Comparison of ENCODE assay signal across 15 cellular contexts in the genomic region with DNA sequence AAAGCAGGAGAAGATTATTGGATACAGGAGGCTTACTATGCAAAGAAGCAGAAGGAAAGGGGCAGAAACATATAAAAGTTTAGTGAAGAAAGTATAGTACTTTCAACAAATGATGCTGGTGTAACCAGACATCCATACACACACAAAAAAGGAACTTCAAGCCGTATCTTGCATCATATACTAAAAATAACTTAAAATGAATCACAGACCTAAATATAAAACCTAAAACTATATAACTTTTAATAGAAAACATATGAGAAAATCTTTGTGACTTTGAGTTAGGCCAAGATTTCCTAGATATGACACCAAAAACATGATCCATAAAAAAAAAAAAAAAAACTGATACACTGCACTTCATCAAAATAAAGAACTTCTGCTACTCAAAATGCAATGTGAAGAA. TPM values are rescaled to one million over a fixed set of nuclear protein-coding genes. Genes with fewer than 3 reads are reported as not detected.
DNase-seq lines count a peak whose midpoint lies in the region; ATAC-seq and TF ChIP-seq lines count a peak whose summit lies in the region.
"Had no signal": no experiment of that assay in that cellular context is flagged by ENCODE, and none has a peak within 500 bp of the region (broad histone marks: within the 10 kb centered on the region; RNA-seq: fewer than 3 reads in every experiment).

No MANE protein-coding gene starts in this region.

- no peak overlapping the region for H2AFZ ChIP-seq in OCI-LY7 (ENCODE audit: low read length)

- intact Hi-C loops in activated naive CD4-positive, alpha-beta T cell treated with anti-CD3 and anti-CD28 coated beads for 36 hours (cut with micrococcal nuclease) = no loop called here
- intact Hi-C loops in OCI-LY7 (cut with micrococcal nuclease; ENCODE audit: unreplicated experiment) (no loop called here), posterior cingulate gyrus (cut with DNase I) (no loop called here)

- peaks cover 46% of the 10 kb centered on the region for H3K4me1 Mint-ChIP-seq in activated naive CD4-positive, alpha-beta T cell treated with anti-CD3 and anti-CD28 coated beads for 36 hours (ENCODE audit: low read depth)
- peaks cover 23% of the 10 kb centered on the region for H3K4me1 Mint-ChIP-seq in chondrocyte (ENCODE audit: low read depth)
- H3K4me1 Mint-ChIP-seq in stimulated activated naive B cell treated with anti-CD40 and anti-IgM and Interleukin-4, amounts not matched to agents 10 μg/mL and 1 μg/mL and 100 μg/mL, for 72 hours = peaks cover 41 to 60% of the 10 kb centered on the region in 2 donors
- H3K4me1 Mint-ChIP-seq: endodermal cell had no signal

- CTCF ChIA-PET in activated naive CD4-positive, alpha-beta T cell treated with anti-CD3 and anti-CD28 coated beads for 36 hours (lab: Charles Lee) = interaction anchor here (0.6 to 1.0 kb wide), 3 partner anchors 13 to 1450 kb away, joined by 3 to 4 read pairs (median 3); no protein-coding TSS in a partner anchor
- CTCF ChIA-PET in OCI-LY7 (lab: Charles Lee; ENCODE audit: unreplicated experiment) = no interaction called here

- H3K36me3 ChIP-seq in OCI-LY7 (ENCODE audit: insufficient read depth, low read length) (peaks cover 90% of the 10 kb centered on the region), right atrium auricular region (no peaks in the 10 kb centered on the region)

- H3K4me1 ChIP-seq in OCI-LY7 (ENCODE audit: insufficient read depth, low read length, poor library complexity, severe bottlenecking) (peaks cover 24% of the 10 kb centered on the region), right atrium auricular region (peaks cover 0 to 37% of the 10 kb centered on the region in 2 donors)

- H4K20me1 ChIP-seq in OCI-LY7 (ENCODE audit: insufficient read depth, low read length) = no peaks in the 10 kb centered on the region

- peak overlapping the region; percentile 41 for H3K4me2 ChIP-seq in OCI-LY7 (ENCODE audit: low read length)

- H3K9me3 Mint-ChIP-seq in activated naive CD4-positive, alpha-beta T cell treated with anti-CD3 and anti-CD28 coated beads for 36 hours = no peaks in the 10 kb centered on the region
- peaks cover 2% of the 10 kb centered on the region for H3K9me3 Mint-ChIP-seq in chondrocyte (ENCODE audit: low read depth)
- H3K9me3 Mint-ChIP-seq in stimulated activated naive B cell treated with anti-CD40 and anti-IgM and Interleukin-4, amounts not matched to agents 10 μg/mL and 1 μg/mL and 100 μg/mL, for 72 hours = no peaks in the 10 kb centered on the region
- H3K9me3 Mint-ChIP-seq: type B pancreatic cell had no signal

- H3K4me3 ChIP-seq in OCI-LY7 (ENCODE audit: low read depth, low read length, poor library complexity, severe bottlenecking) (no peak overlapping the region), right atrium auricular region (no peak overlapping the region)

- no peak for TF ChIP-seq CTCF in OCI-LY7 (conservative IDR thresholded peaks at IDR 0.05; ENCODE audit: low read length)
- no peak for TF ChIP-seq CTCF in chondrocyte (IDR thresholded peaks at IDR 0.05)
- no peak for TF ChIP-seq CTCF in right atrium auricular region (IDR thresholded peaks at IDR 0.05)

- DNase-seq in activated naive CD4-positive, alpha-beta T cell treated with anti-CD3 and anti-CD28 coated beads for 36 hours = no peak
- DNase-seq in activated naive CD4-positive, alpha-beta T cell treated with Interleukin-2 at 50 U/mL for 16 hours = no peak
- DNase-seq in OCI-LY7 (ENCODE audit: low spot score) (peak; percentile 13), chondrocyte (ENCODE audit: low spot score) (no peak), right atrium auricular region (ENCODE audit: low spot score) (no peak), posterior cingulate gyrus (no peak), 8988T (no peak)
- DNase-seq in stimulated activated naive B cell treated with anti-CD40 and anti-IgM and Interleukin-4, amounts not matched to agents 10 μg/mL and 1 μg/mL and 100 μg/mL, for 72 hours = no peak
- DNase-seq: activated CD8-positive, alpha-beta memory T cell treated with anti-CD3 and anti-CD28 coated beads, Interleukin-2, amount 50 U/mL, for 4 hours; anterior cingulate cortex; endodermal cell; NCI-H1092; NCI-H446 had no signal

- H3K79me2 ChIP-seq in OCI-LY7 (ENCODE audit: insufficient read depth, low read depth, low read length) = peaks cover 29% of the 10 kb centered on the region; the same call in 1 of the 2 replicates

- ATAC-seq in stimulated activated naive B cell treated with anti-CD40 and anti-IgM and Interleukin-4, amounts not matched to agents 10 μg/mL and 1 μg/mL and 100 μg/mL, for 72 hours (replicated peaks) = peak; percentile 31 to 36
- ATAC-seq: HCT116 had no signal

- H3K27me3 ChIP-seq in right atrium auricular region = no peaks in the 10 kb centered on the region

- H3K4me3 Mint-ChIP-seq in activated naive CD4-positive, alpha-beta T cell treated with anti-CD3 and anti-CD28 coated beads for 36 hours = no peak overlapping the region
- no peak overlapping the region for H3K4me3 Mint-ChIP-seq in chondrocyte (ENCODE audit: unreplicated experiment)
- no peak overlapping the region for H3K4me3 Mint-ChIP-seq in stimulated activated naive B cell treated with anti-CD40 and anti-IgM and Interleukin-4, amounts not matched to agents 10 μg/mL and 1 μg/mL and 100 μg/mL, for 72 hours
- H3K4me3 Mint-ChIP-seq: endodermal cell, type B pancreatic cell had no signal

- peaks cover 33% of the 10 kb centered on the region for H3K36me3 Mint-ChIP-seq in activated naive CD4-positive, alpha-beta T cell treated with anti-CD3 and anti-CD28 coated beads for 36 hours (ENCODE audit: low read depth)
- H3K36me3 Mint-ChIP-seq in chondrocyte (ENCODE audit: low read depth) = peaks cover 22% of the 10 kb centered on the region
- peaks cover 35 to 46% of the 10 kb centered on the region in 2 donors for H3K36me3 Mint-ChIP-seq in stimulated activated naive B cell treated with anti-CD40 and anti-IgM and Interleukin-4, amounts not matched to agents 10 μg/mL and 1 μg/mL and 100 μg/mL, for 72 hours

- H3K9me3 ChIP-seq in OCI-LY7 (ENCODE audit: low read length) (peaks cover 20% of the 10 kb centered on the region), right atrium auricular region (no peaks in the 10 kb centered on the region)

- H3K27me3 Mint-ChIP-seq in activated naive CD4-positive, alpha-beta T cell treated with anti-CD3 and anti-CD28 coated beads for 36 hours (ENCODE audit: low read depth) = no peaks in the 10 kb centered on the region
- H3K27me3 Mint-ChIP-seq in chondrocyte (ENCODE audit: low read depth) = no peaks in the 10 kb centered on the region
- H3K27me3 Mint-ChIP-seq in stimulated activated naive B cell treated with anti-CD40 and anti-IgM and Interleukin-4, amounts not matched to agents 10 μg/mL and 1 μg/mL and 100 μg/mL, for 72 hours = no peaks in the 10 kb centered on the region
- H3K27me3 Mint-ChIP-seq: type B pancreatic cell had no signal

- no TSS peak for BruUV-seq in OCI-LY7 (replicated peaks; lab: Mats Ljungman, UMichigan)

- no peaks in the 10 kb centered on the region for H3K9me2 ChIP-seq in OCI-LY7 (ENCODE audit: insufficient read depth, low read length)

- POLR2A ChIA-PET in OCI-LY7 (lab: Charles Lee) = interaction anchor here (0.6 to 1.0 kb wide), 3 partner anchors 11 to 28 kb away, joined by 4 to 6 read pairs (median 4); no protein-coding TSS in a partner anchor

- H3K27ac ChIP-seq in OCI-LY7 (ENCODE audit: low read depth, low read length, poor library complexity, severe bottlenecking) (peak overlapping the region; percentile 23), right atrium auricular region (no peak overlapping the region)

- peak overlapping the region; percentile 14 for H3K27ac Mint-ChIP-seq in activated naive CD4-positive, alpha-beta T cell treated with anti-CD3 and anti-CD28 coated beads for 36 hours
- H3K27ac Mint-ChIP-seq in chondrocyte (ENCODE audit: unreplicated experiment) = peak overlapping the region; percentile 92
- H3K27ac Mint-ChIP-seq in stimulated activated naive B cell treated with anti-CD40 and anti-IgM and Interleukin-4, amounts not matched to agents 10 μg/mL and 1 μg/mL and 100 μg/mL, for 72 hours = no peak overlapping the region
- H3K27ac Mint-ChIP-seq: endodermal cell, type B pancreatic cell had no signal

RNA-seq across cellular contexts. Expression of a gene that starts 40.9 kb away (rescaled TPM):
- 10 to 100 TPM; 81.1 to 81.8 TPM for total RNA-seq in activated naive CD4-positive, alpha-beta T cell treated with anti-CD3 and anti-CD28 coated beads for 36 hours
- 57.0 and 67.4 TPM in 2 replicates for total RNA-seq in OCI-LY7 (2014; rRNA removed; shearing (Covaris generic))
- total RNA-seq in OCI-LY7 (2022) = 93.8 and 108 TPM in 2 replicates
- total RNA-seq in chondrocyte = 99.5 to 105 TPM (median 105 TPM) in 3 replicates
- total RNA-seq in right atrium auricular region = 10 to 100 TPM; 50.6 to 53.3 TPM
